In genomic region chr3:197958848-197959247, GRCh38 we compare ENCODE assay signal across 8 cellular contexts. TPM values are rescaled to one million over a fixed set of nuclear protein-coding genes. Genes with fewer than 3 reads are reported as not detected.
A peak's percentile ranks its signal among the peaks of the same experiment; 100 is the strongest.
DNase-seq lines count a peak whose midpoint lies in the region; ATAC-seq and TF ChIP-seq lines count a peak whose summit lies in the region.
"Not testable (repeated sequence)": the region's sequence is repeated elsewhere in the genome, so short reads cannot be mapped to it uniquely, and the experiment has no call there.

No MANE protein-coding gene starts in this region.

- H3K9me3 ChIP-seq in SK-N-MC (ENCODE audit: low read depth, low read length); gastroesophageal sphincter: not testable (repeated sequence)

- not testable (repeated sequence) for H3K9me3 Mint-ChIP-seq in activated T-helper 1 cell treated with anti-CD3 and anti-CD28 coated beads, Interleukin-12 subunit alpha, Interleukin-12 subunit beta, Interleukin-2, Interleukin-4 antibody, amounts not matched to agents 30 ng/mL and 10 ng/mL and 1 ng/mL, durations not matched to agents 14 hours and 24 hours and 36 hours; central memory CD8-positive, alpha-beta T cell; natural killer cell; stimulated activated naive B cell treated with anti-CD40 and anti-IgM and Interleukin-4, amounts not matched to agents 10 μg/mL and 1 μg/mL and 100 μg/mL, for 72 hours

- H3K36me3 Mint-ChIP-seq in activated T-helper 1 cell treated with anti-CD3 and anti-CD28 coated beads, Interleukin-12 subunit alpha, Interleukin-12 subunit beta, Interleukin-2, Interleukin-4 antibody, amounts not matched to agents 30 ng/mL and 10 ng/mL and 1 ng/mL, durations not matched to agents 14 hours and 24 hours and 36 hours (ENCODE audit: low read depth): peaks cover 36% of the 10 kb centered on the region
- H3K36me3 Mint-ChIP-seq in central memory CD8-positive, alpha-beta T cell (ENCODE audit: insufficient read depth): peaks cover 44% of the 10 kb centered on the region
- not testable (repeated sequence) for H3K36me3 Mint-ChIP-seq in natural killer cell
- peaks cover 33 to 40% of the 10 kb centered on the region in 2 donors for H3K36me3 Mint-ChIP-seq in stimulated activated naive B cell treated with anti-CD40 and anti-IgM and Interleukin-4, amounts not matched to agents 10 μg/mL and 1 μg/mL and 100 μg/mL, for 72 hours

- H2AFZ ChIP-seq in ACC112 (ENCODE audit: low read length, unreplicated experiment): not testable (repeated sequence)

- not testable (repeated sequence) for H3K27me3 ChIP-seq in ACC112 (ENCODE audit: insufficient read depth, low read length); HL-60 (ENCODE audit: insufficient read depth, poor library complexity, severe bottlenecking); gastroesophageal sphincter

- H3K27ac ChIP-seq in ACC112 (ENCODE audit: low read depth, low read length): 0 out of 2 replicates have a peak overlapping the region, but pooled peaks have one; percentile 72
- H3K27ac ChIP-seq in HL-60 (replicated peaks): peak overlapping the region; percentile 58; the same call in 1 of the 2 replicates
- peak overlapping the region; percentile 93 for H3K27ac ChIP-seq in SK-N-MC
- peak overlapping the region in 3 of 4 donors; percentile 71 to 84 (median 83) for H3K27ac ChIP-seq in gastroesophageal sphincter

- H3K4me1 Mint-ChIP-seq in activated T-helper 1 cell treated with anti-CD3 and anti-CD28 coated beads, Interleukin-12 subunit alpha, Interleukin-12 subunit beta, Interleukin-2, Interleukin-4 antibody, amounts not matched to agents 30 ng/mL and 10 ng/mL and 1 ng/mL, durations not matched to agents 14 hours and 24 hours and 36 hours (ENCODE audit: low read depth): peaks cover 61% of the 10 kb centered on the region
- peaks cover 54% of the 10 kb centered on the region for H3K4me1 Mint-ChIP-seq in central memory CD8-positive, alpha-beta T cell
- peaks cover 42 to 53% of the 10 kb centered on the region in 2 donors for H3K4me1 Mint-ChIP-seq in natural killer cell
- peaks cover 29 to 63% of the 10 kb centered on the region in 2 donors for H3K4me1 Mint-ChIP-seq in stimulated activated naive B cell treated with anti-CD40 and anti-IgM and Interleukin-4, amounts not matched to agents 10 μg/mL and 1 μg/mL and 100 μg/mL, for 72 hours

- intact Hi-C loops in activated T-helper 1 cell treated with anti-CD3 and anti-CD28 coated beads, Interleukin-12 subunit alpha, Interleukin-12 subunit beta, Interleukin-2, Interleukin-4 antibody, amounts not matched to agents 30 ng/mL and 10 ng/mL and 1 ng/mL, durations not matched to agents 14 hours and 24 hours and 36 hours (cut with micrococcal nuclease); natural killer cell (cut with micrococcal nuclease): not testable (repeated sequence)

- not testable (repeated sequence) for H3K9ac ChIP-seq in SK-N-MC (ENCODE audit: insufficient read length)

- H3K79me2 ChIP-seq in ACC112 (ENCODE audit: control insufficient read depth, insufficient read depth, low read length, unreplicated experiment): peaks cover 16% of the 10 kb centered on the region

- H3K27me3 Mint-ChIP-seq in activated T-helper 1 cell treated with anti-CD3 and anti-CD28 coated beads, Interleukin-12 subunit alpha, Interleukin-12 subunit beta, Interleukin-2, Interleukin-4 antibody, amounts not matched to agents 30 ng/mL and 10 ng/mL and 1 ng/mL, durations not matched to agents 14 hours and 24 hours and 36 hours (ENCODE audit: insufficient read depth); central memory CD8-positive, alpha-beta T cell; natural killer cell (ENCODE audit: low read depth in 2 of 2); stimulated activated naive B cell treated with anti-CD40 and anti-IgM and Interleukin-4, amounts not matched to agents 10 μg/mL and 1 μg/mL and 100 μg/mL, for 72 hours: not testable (repeated sequence)

- H3K4me3 ChIP-seq in ACC112 (ENCODE audit: low read depth, low read length) (peak overlapping the region; percentile 82), SK-N-MC (peak overlapping the region; percentile 83)
- H3K4me3 ChIP-seq in HL-60 (replicated peaks; ENCODE audit: insufficient read depth, low read length); gastroesophageal sphincter: not testable (repeated sequence)

- ATAC-seq in central memory CD8-positive, alpha-beta T cell (replicated peaks; ENCODE audit: extremely low read depth, poor library complexity, severe bottlenecking); gastroesophageal sphincter; natural killer cell; stimulated activated naive B cell treated with anti-CD40 and anti-IgM and Interleukin-4, amounts not matched to agents 10 μg/mL and 1 μg/mL and 100 μg/mL, for 72 hours (replicated peaks): not testable (repeated sequence)

- not testable (repeated sequence) for DNase-seq in HL-60 (ENCODE audit: low read depth in 1 of 2, low spot score in 1 of 2); SK-N-MC (ENCODE audit: low read depth, low spot score); activated T-helper 1 cell treated with anti-CD3 and anti-CD28 coated beads, Interleukin-12 subunit alpha, Interleukin-12 subunit beta, Interleukin-2, Interleukin-4 antibody, amounts not matched to agents 30 ng/mL and 10 ng/mL and 1 ng/mL, durations not matched to agents 14 hours and 24 hours and 36 hours (ENCODE audit: low spot score); central memory CD8-positive, alpha-beta T cell (ENCODE audit: low spot score in 2 of 2); natural killer cell; stimulated activated naive B cell treated with anti-CD40 and anti-IgM and Interleukin-4, amounts not matched to agents 10 μg/mL and 1 μg/mL and 100 μg/mL, for 72 hours

- not testable (repeated sequence) for H3K27ac Mint-ChIP-seq in activated T-helper 1 cell treated with anti-CD3 and anti-CD28 coated beads, Interleukin-12 subunit alpha, Interleukin-12 subunit beta, Interleukin-2, Interleukin-4 antibody, amounts not matched to agents 30 ng/mL and 10 ng/mL and 1 ng/mL, durations not matched to agents 14 hours and 24 hours and 36 hours; stimulated activated naive B cell treated with anti-CD40 and anti-IgM and Interleukin-4, amounts not matched to agents 10 μg/mL and 1 μg/mL and 100 μg/mL, for 72 hours
- peak overlapping the region; percentile 76 for H3K27ac Mint-ChIP-seq in central memory CD8-positive, alpha-beta T cell (ENCODE audit: low read depth)
- peak overlapping the region; percentile 90 to 93 for H3K27ac Mint-ChIP-seq in natural killer cell

- not testable (repeated sequence) for TF ChIP-seq POLR2A in gastroesophageal sphincter (IDR thresholded peaks at IDR 0.05)

- not testable (repeated sequence) for TF ChIP-seq CTCF in HL-60 (IDR thresholded peaks at IDR 0.05; ENCODE audit: insufficient read depth, low read length); gastroesophageal sphincter (IDR thresholded peaks at IDR 0.05); natural killer cell (IDR thresholded peaks at IDR 0.05)

- WGBS in gastroesophageal sphincter (ENCODE audit: low coverage in 1 of 2), 2 donors: 77 to 89% methylated on average over 4 to 10 of the region's 19 CpGs

- H3K4me3 Mint-ChIP-seq in activated T-helper 1 cell treated with anti-CD3 and anti-CD28 coated beads, Interleukin-12 subunit alpha, Interleukin-12 subunit beta, Interleukin-2, Interleukin-4 antibody, amounts not matched to agents 30 ng/mL and 10 ng/mL and 1 ng/mL, durations not matched to agents 14 hours and 24 hours and 36 hours: peak overlapping the region; percentile 86
- not testable (repeated sequence) for H3K4me3 Mint-ChIP-seq in central memory CD8-positive, alpha-beta T cell; natural killer cell
- peak overlapping the region; percentile 93 to 96 for H3K4me3 Mint-ChIP-seq in stimulated activated naive B cell treated with anti-CD40 and anti-IgM and Interleukin-4, amounts not matched to agents 10 μg/mL and 1 μg/mL and 100 μg/mL, for 72 hours

- TF ChIP-seq EP300 in gastroesophageal sphincter (IDR thresholded peaks at IDR 0.05): not testable (repeated sequence)

- H3K36me3 ChIP-seq in ACC112 (ENCODE audit: insufficient read depth, low read length): peaks cover 23% of the 10 kb centered on the region
- H3K36me3 ChIP-seq in SK-N-MC (ENCODE audit: insufficient read depth, low read length): peaks cover 37% of the 10 kb centered on the region
- peaks cover 0 to 32% of the 10 kb centered on the region in 2 donors for H3K36me3 ChIP-seq in gastroesophageal sphincter

- peaks cover 34% of the 10 kb centered on the region for H3K4me1 ChIP-seq in ACC112 (ENCODE audit: control insufficient read depth, insufficient read depth, low read length, unreplicated experiment)
- peaks cover 0 to 49% (median 5%) of the 10 kb centered on the region in 3 donors for H3K4me1 ChIP-seq in gastroesophageal sphincter

RNA-seq across cellular contexts. Expression of gene LMLN, which starts 1.2 kb away (rescaled TPM):
- total RNA-seq in activated T-helper 1 cell treated with anti-CD3 and anti-CD28 coated beads, Interleukin-12 subunit alpha, Interleukin-12 subunit beta, Interleukin-2, Interleukin-4 antibody, amounts not matched to agents 30 ng/mL and 10 ng/mL and 1 ng/mL, durations not matched to agents 14 hours and 24 hours and 36 hours: 2.8 and 3.7 TPM in 2 replicates
- total RNA-seq in gastroesophageal sphincter: 1 to 10 TPM; 2.8 to 7.5 (median 4.1) TPM
- total RNA-seq in natural killer cell: 1 to 10 TPM; 2.3 to 4.5 (median 4.0) TPM

RNA-seq across cellular contexts. Expression of gene RPL35A, which starts 8.9 kb away (rescaled TPM):
- total RNA-seq in activated T-helper 1 cell treated with anti-CD3 and anti-CD28 coated beads, Interleukin-12 subunit alpha, Interleukin-12 subunit beta, Interleukin-2, Interleukin-4 antibody, amounts not matched to agents 30 ng/mL and 10 ng/mL and 1 ng/mL, durations not matched to agents 14 hours and 24 hours and 36 hours: 1,253 and 1,262 TPM in 2 replicates
- total RNA-seq in gastroesophageal sphincter (1,000 to 10,000 TPM in 1 of 4 donors, 100 to 1,000 TPM in 3; 394 to 1,032 (median 816) TPM), natural killer cell (100 to 1,000 TPM; 693 to 869 (median 848) TPM)
